Comparison of ENCODE assay signal across 15 cellular contexts in genomic region chr3:173465112-173465511, GRCh38.
DNase-seq lines count a peak whose midpoint lies in the region; ATAC-seq and TF ChIP-seq lines count a peak whose summit lies in the region.
"Had no signal": no experiment of that assay in that cellular context is flagged by ENCODE, and none has a peak within 500 bp of the region (broad histone marks: within the 10 kb centered on the region; RNA-seq: fewer than 3 reads in every experiment).

No MANE protein-coding gene starts in this region.

- H3K4me2 ChIP-seq in neural progenitor cell = no peak overlapping the region

- H3K27ac ChIP-seq in neural progenitor cell = no peak overlapping the region
- H3K27ac ChIP-seq: gastrocnemius medialis, left ventricle myocardium inferior had no signal

- H4K20me1 ChIP-seq in neural progenitor cell (ENCODE audit: low read depth) = no peaks in the 10 kb centered on the region

- H3K9me3 Mint-ChIP-seq in neural progenitor cell = no peaks in the 10 kb centered on the region
- H3K9me3 Mint-ChIP-seq in effector memory CD8-positive, alpha-beta T cell = peaks cover 7 to 14% of the 10 kb centered on the region in 2 donors
- H3K9me3 Mint-ChIP-seq: activated CD4-positive, alpha-beta T cell treated with anti-CD3 and anti-CD28 coated beads, Interleukin-2, amount 10 ng/mL, durations not matched to agents 24 days and 14 days; activated T-helper 2 cell treated with anti-CD3 and anti-CD28 coated beads, Interferon-gamma antibody, Interleukin-2, Interleukin-4, amounts not matched to agents 10 μg/mL and 5 μg/mL and 100 μg/mL, durations not matched to agents 14 hours and 24 hours and 36 hours; neural crest cell; T-helper 1 cell treated with Interleukin-12 subunit alpha and Interleukin-12 subunit beta and Interleukin-4 antibody, amounts not matched to agents 30 μg/mL and 1 μg/mL, for 36 hours had no signal

- no peak overlapping the region for H3K27ac Mint-ChIP-seq in neural progenitor cell
- H3K27ac Mint-ChIP-seq in effector memory CD8-positive, alpha-beta T cell = no peak overlapping the region
- H3K27ac Mint-ChIP-seq: activated CD4-positive, alpha-beta T cell treated with anti-CD3 and anti-CD28 coated beads, Interleukin-2, amount 10 ng/mL, durations not matched to agents 24 days and 14 days; activated T-helper 2 cell treated with anti-CD3 and anti-CD28 coated beads, Interferon-gamma antibody, Interleukin-2, Interleukin-4, amounts not matched to agents 10 μg/mL and 5 μg/mL and 100 μg/mL, durations not matched to agents 14 hours and 24 hours and 36 hours; T-helper 1 cell treated with Interleukin-12 subunit alpha and Interleukin-12 subunit beta and Interleukin-4 antibody, amounts not matched to agents 30 μg/mL and 1 μg/mL, for 36 hours had no signal

- DNase-seq in ELR (ENCODE audit: low read depth) (peak; percentile 68), NT2/D1 (ENCODE audit: low read depth, low spot score) (peak; percentile 8), epithelial cell of proximal tubule (ENCODE audit: low read depth) (peak; percentile 40), neural progenitor cell (ENCODE audit: low spot score) (peak; percentile 6), Right ventricle myocardium superior (no peak)
- no peak for DNase-seq in central memory CD4-positive, alpha-beta T cell
- DNase-seq in effector memory CD8-positive, alpha-beta T cell = no peak
- DNase-seq: activated CD4-positive, alpha-beta T cell treated with anti-CD3 and anti-CD28 coated beads, Interleukin-2, amount 10 ng/mL, durations not matched to agents 24 days and 14 days; gastrocnemius medialis; left ventricle myocardium inferior; OCI-M1 had no signal

- H3K4me3 Mint-ChIP-seq in neural progenitor cell = no peak overlapping the region
- H3K4me3 Mint-ChIP-seq in effector memory CD8-positive, alpha-beta T cell = no peak overlapping the region
- H3K4me3 Mint-ChIP-seq: activated CD4-positive, alpha-beta T cell treated with anti-CD3 and anti-CD28 coated beads, Interleukin-2, amount 10 ng/mL, durations not matched to agents 24 days and 14 days; neural crest cell; T-helper 1 cell treated with Interleukin-12 subunit alpha and Interleukin-12 subunit beta and Interleukin-4 antibody, amounts not matched to agents 30 μg/mL and 1 μg/mL, for 36 hours had no signal

- peaks cover 3% of the 10 kb centered on the region for H3K36me3 Mint-ChIP-seq in neural progenitor cell
- H3K36me3 Mint-ChIP-seq in effector memory CD8-positive, alpha-beta T cell (ENCODE audit: insufficient read depth) = no peaks in the 10 kb centered on the region

- H3K4me1 ChIP-seq in NT2/D1 (ENCODE audit: insufficient read depth, insufficient read length) (no peaks in the 10 kb centered on the region), neural progenitor cell (no peaks in the 10 kb centered on the region)
- H3K4me1 ChIP-seq: gastrocnemius medialis had no signal

- no peak for ATAC-seq in Right ventricle myocardium superior (ENCODE audit: poor library complexity)
- no peak for ATAC-seq in HG03520 (IDR thresholded peaks at IDR 0.05; ENCODE audit: unreplicated experiment)
- ATAC-seq in effector memory CD8-positive, alpha-beta T cell (replicated peaks) = no peak
- ATAC-seq: gastrocnemius medialis had no signal

- H3K36me3 ChIP-seq in NT2/D1 (ENCODE audit: insufficient read depth, insufficient read length, low read length) (no peaks in the 10 kb centered on the region), neural progenitor cell (no peaks in the 10 kb centered on the region)
- H3K36me3 ChIP-seq: gastrocnemius medialis, left ventricle myocardium inferior had no signal

- intact Hi-C loops in Right ventricle myocardium superior (cut with DNase I) = no loop called here

- no peak overlapping the region for H2AFZ ChIP-seq in neural progenitor cell (replicated peaks)

- H3K9me3 ChIP-seq in NT2/D1 (ENCODE audit: insufficient read depth, low read length) (no peaks in the 10 kb centered on the region), neural progenitor cell (ENCODE audit: low read depth) (no peaks in the 10 kb centered on the region)
- H3K9me3 ChIP-seq: gastrocnemius medialis, left ventricle myocardium inferior had no signal

- H3K9ac ChIP-seq in NT2/D1 (ENCODE audit: insufficient read length, low read depth) (no peak overlapping the region), neural progenitor cell (no peak overlapping the region)

- H3K79me2 ChIP-seq in neural progenitor cell (ENCODE audit: low read depth) = no peaks in the 10 kb centered on the region

- no peak for TF ChIP-seq CTCF in epithelial cell of proximal tubule (conservative IDR thresholded peaks at IDR 0.05; ENCODE audit: low read depth, low read length)
- no peak for TF ChIP-seq CTCF in neural progenitor cell (IDR thresholded peaks at IDR 0.05)

- no peaks in the 10 kb centered on the region for H3K27me3 Mint-ChIP-seq in neural progenitor cell (ENCODE audit: insufficient read depth, low read depth)
- no peaks in the 10 kb centered on the region for H3K27me3 Mint-ChIP-seq in effector memory CD8-positive, alpha-beta T cell
- H3K27me3 Mint-ChIP-seq: activated CD4-positive, alpha-beta T cell treated with anti-CD3 and anti-CD28 coated beads, Interleukin-2, amount 10 ng/mL, durations not matched to agents 24 days and 14 days had no signal

- H3K27me3 ChIP-seq in NT2/D1 (ENCODE audit: insufficient read depth, insufficient read length) = no peaks in the 10 kb centered on the region
- no peaks in the 10 kb centered on the region for H3K27me3 ChIP-seq in neural progenitor cell
- H3K27me3 ChIP-seq: gastrocnemius medialis had no signal

- no peaks in the 10 kb centered on the region for H3F3A ChIP-seq in neural progenitor cell (ENCODE audit: low read depth)

- no peaks in the 10 kb centered on the region for H3K4me1 Mint-ChIP-seq in neural progenitor cell
- H3K4me1 Mint-ChIP-seq in effector memory CD8-positive, alpha-beta T cell (ENCODE audit: low read depth in 2 of 2) = no peaks in the 10 kb centered on the region
- H3K4me1 Mint-ChIP-seq: activated CD4-positive, alpha-beta T cell treated with anti-CD3 and anti-CD28 coated beads, Interleukin-2, amount 10 ng/mL, durations not matched to agents 24 days and 14 days; neural crest cell had no signal

- H3K4me3 ChIP-seq in NT2/D1 (ENCODE audit: insufficient read length, low read depth) (no peak overlapping the region), epithelial cell of proximal tubule (ENCODE audit: low read depth, low read length) (no peak overlapping the region), neural progenitor cell (no peak overlapping the region)
- H3K4me3 ChIP-seq: gastrocnemius medialis, left ventricle myocardium inferior had no signal

Comparison
In these comparisons a context has a peak if more than half of its experiments do, and no peak if none do; other contexts are left out.
1. DNase-seq: peak in ELR (single experiment), NT2/D1 (single experiment), epithelial cell of proximal tubule (single experiment) and neural progenitor cell (single experiment); none in Right ventricle myocardium superior (single experiment), central memory CD4-positive, alpha-beta T cell (single experiment) and effector memory CD8-positive, alpha-beta T cell (0 of 3).